1 cellular context compared by ENCODE assay signal in the genomic region with DNA sequence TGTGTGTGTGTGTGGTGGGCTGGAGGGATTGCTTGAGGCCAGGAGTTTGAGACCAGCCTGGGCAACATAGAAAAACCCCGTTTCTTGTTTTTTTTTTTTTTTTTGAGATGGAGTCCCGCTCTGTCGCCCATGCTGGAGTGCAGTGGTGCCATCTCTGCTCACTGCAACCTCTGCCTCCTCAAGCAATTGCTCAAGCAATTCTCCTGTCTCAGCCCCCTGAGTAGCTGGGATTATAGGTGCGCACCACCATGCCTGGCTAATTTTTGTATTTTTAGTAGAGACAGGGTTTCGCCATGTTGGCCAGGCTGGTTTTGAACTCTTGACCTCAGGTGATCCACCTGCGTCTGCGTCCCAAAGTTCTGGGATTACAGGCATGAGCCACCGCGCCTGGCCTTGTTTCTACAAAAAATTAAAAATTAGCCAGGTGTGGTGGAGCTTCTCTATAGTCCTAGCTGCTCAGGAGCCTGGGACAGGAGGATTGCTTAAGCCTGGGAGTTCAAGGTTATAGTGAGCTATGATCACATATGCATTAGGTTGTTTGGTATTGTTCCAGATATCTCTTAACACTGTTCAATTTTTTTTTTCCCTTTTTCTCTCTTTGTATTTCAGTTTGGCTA.
TF ChIP-seq lines count a peak whose summit lies in the region.

No MANE protein-coding gene starts in this region.

TF ChIP-seq in liver, 16 proteins besides CTCF, POLR2A, EP300 and RAD21 (continued from another document):
- TF ChIP-seq FOXA1 (IDR thresholded peaks at IDR 0.05) (peak; percentile 37), HNF4G (IDR thresholded peaks at IDR 0.05) (peak; percentile 37), RXRA (IDR thresholded peaks at IDR 0.05) (peak; percentile 93 to 96), JUND (IDR thresholded peaks at IDR 0.05) (peak; percentile 73 to 74), FOXA2 (IDR thresholded peaks at IDR 0.05) (peak; percentile 54), NR2F2 (IDR thresholded peaks at IDR 0.05) (peak; percentile 78)
- TF ChIP-seq, protein P1, sequence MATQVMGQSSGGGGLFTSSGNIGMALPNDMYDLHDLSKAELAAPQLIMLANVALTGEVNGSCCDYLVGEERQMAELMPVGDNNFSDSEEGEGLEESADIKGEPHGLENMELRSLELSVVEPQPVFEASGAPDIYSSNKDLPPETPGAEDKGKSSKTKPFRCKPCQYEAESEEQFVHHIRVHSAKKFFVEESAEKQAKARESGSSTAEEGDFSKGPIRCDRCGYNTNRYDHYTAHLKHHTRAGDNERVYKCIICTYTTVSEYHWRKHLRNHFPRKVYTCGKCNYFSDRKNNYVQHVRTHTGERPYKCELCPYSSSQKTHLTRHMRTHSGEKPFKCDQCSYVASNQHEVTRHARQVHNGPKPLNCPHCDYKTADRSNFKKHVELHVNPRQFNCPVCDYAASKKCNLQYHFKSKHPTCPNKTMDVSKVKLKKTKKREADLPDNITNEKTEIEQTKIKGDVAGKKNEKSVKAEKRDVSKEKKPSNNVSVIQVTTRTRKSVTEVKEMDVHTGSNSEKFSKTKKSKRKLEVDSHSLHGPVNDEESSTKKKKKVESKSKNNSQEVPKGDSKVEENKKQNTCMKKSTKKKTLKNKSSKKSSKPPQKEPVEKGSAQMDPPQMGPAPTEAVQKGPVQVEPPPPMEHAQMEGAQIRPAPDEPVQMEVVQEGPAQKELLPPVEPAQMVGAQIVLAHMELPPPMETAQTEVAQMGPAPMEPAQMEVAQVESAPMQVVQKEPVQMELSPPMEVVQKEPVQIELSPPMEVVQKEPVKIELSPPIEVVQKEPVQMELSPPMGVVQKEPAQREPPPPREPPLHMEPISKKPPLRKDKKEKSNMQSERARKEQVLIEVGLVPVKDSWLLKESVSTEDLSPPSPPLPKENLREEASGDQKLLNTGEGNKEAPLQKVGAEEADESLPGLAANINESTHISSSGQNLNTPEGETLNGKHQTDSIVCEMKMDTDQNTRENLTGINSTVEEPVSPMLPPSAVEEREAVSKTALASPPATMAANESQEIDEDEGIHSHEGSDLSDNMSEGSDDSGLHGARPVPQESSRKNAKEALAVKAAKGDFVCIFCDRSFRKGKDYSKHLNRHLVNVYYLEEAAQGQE (IDR thresholded peaks at IDR 0.05): peak; percentile 68
- TF ChIP-seq, protein P2, sequence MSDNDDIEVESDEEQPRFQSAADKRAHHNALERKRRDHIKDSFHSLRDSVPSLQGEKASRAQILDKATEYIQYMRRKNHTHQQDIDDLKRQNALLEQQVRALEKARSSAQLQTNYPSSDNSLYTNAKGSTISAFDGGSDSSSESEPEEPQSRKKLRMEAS (IDR thresholded peaks at IDR 0.05): peak; percentile 85
